In the genomic region with DNA sequence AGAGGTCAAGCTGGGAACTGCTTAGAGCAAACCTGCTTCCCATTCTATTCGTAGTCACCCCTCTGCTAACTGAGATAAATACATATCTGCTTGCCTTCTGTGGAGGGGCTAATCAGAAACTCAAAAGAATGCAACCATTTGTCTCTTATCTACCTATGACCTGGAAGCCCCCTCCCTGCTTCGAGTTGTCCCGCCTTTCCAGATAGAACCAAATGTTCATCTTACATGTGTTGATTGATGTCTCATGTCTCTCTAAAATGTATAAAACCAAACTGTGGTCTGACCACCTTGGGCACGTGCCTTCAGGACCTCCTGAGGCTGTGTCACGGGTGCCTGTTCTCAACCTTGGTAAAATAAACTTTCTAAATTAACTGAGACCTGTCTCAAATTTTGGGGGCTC, we compare ENCODE assay signal across 1 cellular context.
TF ChIP-seq lines count a peak whose summit lies in the region.
"Not testable (repeated sequence)": the region's sequence is repeated elsewhere in the genome, so short reads cannot be mapped to it uniquely, and the experiment has no call there.

No MANE protein-coding gene starts in this region.

TF ChIP-seq in K562, 482 proteins besides CTCF, POLR2A, EP300 and RAD21 (continued from another document):
- not testable (repeated sequence) for TF ChIP-seq PBX2 (CRISPR knock-in tag; IDR thresholded peaks at IDR 0.05; ENCODE audit: low read depth); TEAD4 (CRISPR knock-in tag; IDR thresholded peaks at IDR 0.05; ENCODE audit: borderline replicate concordance)
- TF ChIP-seq PBX2 (tag; conservative IDR thresholded peaks at IDR 0.05; ENCODE audit: low read depth) (0 out of 2 replicates have a peak, but pooled peaks have one; percentile 38), SOX6 (IDR thresholded peaks at IDR 0.05) (peak; percentile 89), NCOR1 (IDR thresholded peaks at IDR 0.05) (peak; percentile 90), TEAD4 (IDR thresholded peaks at IDR 0.05; ENCODE audit: low read length) (peak; percentile 93), PML (IDR thresholded peaks at IDR 0.05; ENCODE audit: low read length) (peak; percentile 62; the same call in 1 of the 2 replicates), GATA2 (CRISPR knock-in tag; IDR thresholded peaks at IDR 0.05) (0 out of 2 replicates have a peak, but pooled peaks have one; percentile 31), KDM1A (IDR thresholded peaks at IDR 0.05) (peak; percentile 91 to 92), ZBTB7A (IDR thresholded peaks at IDR 0.05; ENCODE audit: borderline replicate concordance, control insufficient read depth, low read depth, low read length) (peak; percentile 36; the same call in 1 of the 2 replicates), DACH1 (IDR thresholded peaks at IDR 0.05; ENCODE audit: partially characterized antibody) (peak; percentile 38), NCOA1 (IDR thresholded peaks at IDR 0.05; ENCODE audit: low read depth) (peak; percentile 27; the same call in 1 of the 2 replicates), HDAC1 (IDR thresholded peaks at IDR 0.05) (peak in 1 of 2 experiments; percentile 62; a peak in 1 of 4 replicates), KLF16 (IDR thresholded peaks at IDR 0.05) (peak; percentile 82), MEIS2 (IDR thresholded peaks at IDR 0.05; ENCODE audit: partially characterized antibody) (peak; percentile 78), POLR2AphosphoS5 (IDR thresholded peaks at IDR 0.05; ENCODE audit: control insufficient read depth, insufficient read depth, low read depth, low read length) (peak; percentile 84)
